In the genomic region with DNA sequence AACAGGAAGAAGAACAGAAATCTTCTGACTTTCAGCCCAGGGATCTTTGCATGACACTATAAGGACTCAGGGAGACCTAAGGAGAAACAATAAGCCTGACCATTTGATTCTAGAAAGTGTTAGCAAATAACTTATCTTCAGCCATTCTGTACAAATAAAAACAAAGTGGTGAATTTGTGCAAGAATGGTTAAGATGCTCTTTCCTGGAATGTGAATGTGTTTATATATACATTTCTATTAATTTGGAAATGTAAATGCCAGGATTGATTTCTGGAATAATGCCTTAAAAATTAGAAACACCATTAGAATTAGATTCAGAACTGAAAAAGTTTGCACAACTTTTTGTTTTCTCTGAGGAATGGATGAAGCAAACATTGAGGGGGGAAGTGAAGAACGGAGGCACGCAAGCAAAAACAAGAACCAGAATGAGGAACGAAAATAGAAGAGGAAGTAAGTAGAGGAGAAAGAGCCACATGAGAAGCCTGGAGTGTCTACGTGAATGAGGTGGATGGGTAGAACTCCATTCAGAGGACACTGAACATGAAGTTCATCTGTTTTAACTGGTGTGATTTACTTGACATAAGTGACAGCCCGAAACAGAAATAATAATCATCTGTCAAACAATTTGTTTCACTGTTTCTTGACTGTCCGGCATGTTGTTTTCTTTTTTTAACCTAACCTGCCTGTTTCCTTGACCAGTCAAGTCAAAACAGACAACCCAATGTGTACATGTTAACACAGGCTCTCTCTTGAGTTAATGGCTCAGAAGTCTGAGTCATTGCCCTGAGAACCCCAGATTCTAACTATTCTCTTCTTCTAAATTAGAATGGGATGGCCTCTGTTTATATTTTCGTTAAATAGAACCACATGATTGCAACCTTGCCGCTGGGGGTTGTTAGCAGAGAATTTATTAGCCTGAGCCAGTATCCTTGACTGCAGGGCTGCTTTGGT, we compare ENCODE assay signal across 1 cellular context.
TF ChIP-seq lines count a peak whose summit lies in the region.

No MANE protein-coding gene starts in this region.

TF ChIP-seq in GM12878, 131 proteins besides CTCF, POLR2A, EP300 and RAD21 (continued from another document):
- TF ChIP-seq, protein P1, sequence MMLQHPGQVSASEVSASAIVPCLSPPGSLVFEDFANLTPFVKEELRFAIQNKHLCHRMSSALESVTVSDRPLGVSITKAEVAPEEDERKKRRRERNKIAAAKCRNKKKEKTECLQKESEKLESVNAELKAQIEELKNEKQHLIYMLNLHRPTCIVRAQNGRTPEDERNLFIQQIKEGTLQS (IDR thresholded peaks at IDR 0.05; ENCODE audit: borderline replicate concordance, extremely low read depth, low read depth, low read length) = no peak
- TF ChIP-seq MTA2 (IDR thresholded peaks at IDR 0.05; ENCODE audit: low read depth) (peak; percentile 87), FOXM1 (IDR thresholded peaks at IDR 0.05; ENCODE audit: low read depth, low read length) (peak; percentile 87), CBX5 (IDR thresholded peaks at IDR 0.05; ENCODE audit: low read depth) (0 out of 2 replicates have a peak, but pooled peaks have one; percentile 14), WRNIP1 (IDR thresholded peaks at IDR 0.05; ENCODE audit: borderline replicate concordance, low read depth, low read length) (no peak), SIX5 (IDR thresholded peaks at IDR 0.05; ENCODE audit: low read depth, low read length, severe bottlenecking) (no peak), TAF1 (IDR thresholded peaks at IDR 0.05; ENCODE audit: borderline replicate concordance, low read depth, low read length) (no peak), ZBED1 (IDR thresholded peaks at IDR 0.05; ENCODE audit: borderline replicate concordance) (peak; percentile 86; the same call in 1 of the 2 replicates), BRCA1 (IDR thresholded peaks at IDR 0.05; ENCODE audit: low read depth, low read length) (no peak), ESRRA (IDR thresholded peaks at IDR 0.05; ENCODE audit: low read length) (no peak), BHLHE40 (IDR thresholded peaks at IDR 0.05; ENCODE audit: borderline replicate concordance in 1 of 2, low read depth in 2 of 2, low read length in 1 of 2) (peak; percentile 13 to 23; a peak in 2 of 4 replicates), MEF2B (IDR thresholded peaks at IDR 0.05; ENCODE audit: partially characterized antibody, poor library complexity, severe bottlenecking) (peak; percentile 63), EGR1 (IDR thresholded peaks at IDR 0.05; ENCODE audit: borderline replicate concordance in 1 of 2, low read depth in 2 of 2, low read length in 2 of 2) (no peak), NR2C1 (IDR thresholded peaks at IDR 0.05) (no peak), ZNF274 (IDR thresholded peaks at IDR 0.05; ENCODE audit: insufficient read depth, insufficient read length) (no peak)
- TF ChIP-seq, protein P2, sequence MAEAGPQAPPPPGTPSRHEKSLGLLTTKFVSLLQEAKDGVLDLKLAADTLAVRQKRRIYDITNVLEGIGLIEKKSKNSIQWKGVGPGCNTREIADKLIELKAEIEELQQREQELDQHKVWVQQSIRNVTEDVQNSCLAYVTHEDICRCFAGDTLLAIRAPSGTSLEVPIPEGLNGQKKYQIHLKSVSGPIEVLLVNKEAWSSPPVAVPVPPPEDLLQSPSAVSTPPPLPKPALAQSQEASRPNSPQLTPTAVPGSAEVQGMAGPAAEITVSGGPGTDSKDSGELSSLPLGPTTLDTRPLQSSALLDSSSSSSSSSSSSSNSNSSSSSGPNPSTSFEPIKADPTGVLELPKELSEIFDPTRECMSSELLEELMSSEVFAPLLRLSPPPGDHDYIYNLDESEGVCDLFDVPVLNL (IDR thresholded peaks at IDR 0.05; ENCODE audit: low read depth, low read length) = no peak
- TF ChIP-seq, protein P3, sequence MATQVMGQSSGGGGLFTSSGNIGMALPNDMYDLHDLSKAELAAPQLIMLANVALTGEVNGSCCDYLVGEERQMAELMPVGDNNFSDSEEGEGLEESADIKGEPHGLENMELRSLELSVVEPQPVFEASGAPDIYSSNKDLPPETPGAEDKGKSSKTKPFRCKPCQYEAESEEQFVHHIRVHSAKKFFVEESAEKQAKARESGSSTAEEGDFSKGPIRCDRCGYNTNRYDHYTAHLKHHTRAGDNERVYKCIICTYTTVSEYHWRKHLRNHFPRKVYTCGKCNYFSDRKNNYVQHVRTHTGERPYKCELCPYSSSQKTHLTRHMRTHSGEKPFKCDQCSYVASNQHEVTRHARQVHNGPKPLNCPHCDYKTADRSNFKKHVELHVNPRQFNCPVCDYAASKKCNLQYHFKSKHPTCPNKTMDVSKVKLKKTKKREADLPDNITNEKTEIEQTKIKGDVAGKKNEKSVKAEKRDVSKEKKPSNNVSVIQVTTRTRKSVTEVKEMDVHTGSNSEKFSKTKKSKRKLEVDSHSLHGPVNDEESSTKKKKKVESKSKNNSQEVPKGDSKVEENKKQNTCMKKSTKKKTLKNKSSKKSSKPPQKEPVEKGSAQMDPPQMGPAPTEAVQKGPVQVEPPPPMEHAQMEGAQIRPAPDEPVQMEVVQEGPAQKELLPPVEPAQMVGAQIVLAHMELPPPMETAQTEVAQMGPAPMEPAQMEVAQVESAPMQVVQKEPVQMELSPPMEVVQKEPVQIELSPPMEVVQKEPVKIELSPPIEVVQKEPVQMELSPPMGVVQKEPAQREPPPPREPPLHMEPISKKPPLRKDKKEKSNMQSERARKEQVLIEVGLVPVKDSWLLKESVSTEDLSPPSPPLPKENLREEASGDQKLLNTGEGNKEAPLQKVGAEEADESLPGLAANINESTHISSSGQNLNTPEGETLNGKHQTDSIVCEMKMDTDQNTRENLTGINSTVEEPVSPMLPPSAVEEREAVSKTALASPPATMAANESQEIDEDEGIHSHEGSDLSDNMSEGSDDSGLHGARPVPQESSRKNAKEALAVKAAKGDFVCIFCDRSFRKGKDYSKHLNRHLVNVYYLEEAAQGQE (IDR thresholded peaks at IDR 0.05; ENCODE audit: low read depth, low read length) = no peak
- TF ChIP-seq, protein P4, sequence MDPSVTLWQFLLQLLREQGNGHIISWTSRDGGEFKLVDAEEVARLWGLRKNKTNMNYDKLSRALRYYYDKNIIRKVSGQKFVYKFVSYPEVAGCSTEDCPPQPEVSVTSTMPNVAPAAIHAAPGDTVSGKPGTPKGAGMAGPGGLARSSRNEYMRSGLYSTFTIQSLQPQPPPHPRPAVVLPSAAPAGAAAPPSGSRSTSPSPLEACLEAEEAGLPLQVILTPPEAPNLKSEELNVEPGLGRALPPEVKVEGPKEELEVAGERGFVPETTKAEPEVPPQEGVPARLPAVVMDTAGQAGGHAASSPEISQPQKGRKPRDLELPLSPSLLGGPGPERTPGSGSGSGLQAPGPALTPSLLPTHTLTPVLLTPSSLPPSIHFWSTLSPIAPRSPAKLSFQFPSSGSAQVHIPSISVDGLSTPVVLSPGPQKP (IDR thresholded peaks at IDR 0.05; ENCODE audit: low read depth, low read length) = no peak
- TF ChIP-seq, protein P5, sequence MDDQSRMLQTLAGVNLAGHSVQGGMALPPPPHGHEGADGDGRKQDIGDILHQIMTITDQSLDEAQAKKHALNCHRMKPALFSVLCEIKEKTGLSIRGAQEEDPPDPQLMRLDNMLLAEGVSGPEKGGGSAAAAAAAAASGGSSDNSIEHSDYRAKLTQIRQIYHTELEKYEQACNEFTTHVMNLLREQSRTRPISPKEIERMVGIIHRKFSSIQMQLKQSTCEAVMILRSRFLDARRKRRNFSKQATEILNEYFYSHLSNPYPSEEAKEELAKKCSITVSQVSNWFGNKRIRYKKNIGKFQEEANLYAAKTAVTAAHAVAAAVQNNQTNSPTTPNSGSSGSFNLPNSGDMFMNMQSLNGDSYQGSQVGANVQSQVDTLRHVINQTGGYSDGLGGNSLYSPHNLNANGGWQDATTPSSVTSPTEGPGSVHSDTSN (IDR thresholded peaks at IDR 0.05; ENCODE audit: insufficient replicate concordance, low read depth, low read length) = peak; percentile 47
